ENCODE assay signal across 13 cellular contexts in the genomic region with DNA sequence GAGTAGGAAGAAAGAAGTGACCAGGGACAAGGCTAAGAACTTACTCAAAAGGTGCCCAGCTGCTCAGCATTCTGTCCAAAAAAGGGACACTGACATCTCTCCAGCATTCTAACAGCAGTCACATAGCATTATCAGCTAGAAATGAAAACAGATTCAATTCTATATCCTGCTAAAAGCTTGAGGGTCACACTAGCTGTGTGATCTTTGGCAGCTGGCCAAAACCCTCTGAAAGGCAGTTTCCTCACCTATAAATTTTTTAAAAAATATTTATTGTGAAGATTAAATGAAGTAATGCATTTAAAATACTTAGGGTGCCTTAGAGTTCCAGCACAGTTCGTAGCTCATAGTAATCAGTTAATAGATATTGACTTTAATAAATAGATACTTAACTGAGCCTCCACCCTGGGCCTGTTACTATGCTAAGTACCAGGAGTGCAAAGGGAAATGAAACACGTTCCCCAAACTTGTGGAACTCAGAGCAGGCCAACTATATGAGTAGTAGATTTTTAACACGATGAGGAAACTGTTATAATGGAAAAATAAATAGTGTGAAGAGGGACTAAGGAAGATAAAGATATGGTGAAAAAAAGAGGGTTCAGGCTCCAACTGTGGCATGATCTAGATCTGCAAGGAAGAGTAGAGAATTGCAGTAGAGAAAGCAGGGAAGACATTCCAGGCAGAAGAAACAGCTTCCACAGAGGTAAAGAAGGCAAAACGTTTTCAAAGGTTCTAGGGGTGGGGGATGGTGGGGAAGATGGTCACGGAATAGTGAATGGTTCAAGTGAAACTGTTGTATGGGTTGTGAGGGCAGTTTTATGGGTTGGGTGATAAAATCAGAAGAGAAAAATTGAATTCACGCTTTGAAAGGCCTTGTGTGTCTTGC. TPM values are rescaled to one million over a fixed set of nuclear protein-coding genes. Genes with fewer than 3 reads are reported as not detected.
DNase-seq lines count a peak whose midpoint lies in the region; ATAC-seq, FAIRE-seq and TF ChIP-seq lines count a peak whose summit lies in the region.
"Had no signal": no experiment of that assay in that cellular context is flagged by ENCODE, and none has a peak within 500 bp of the region (broad histone marks: within the 10 kb centered on the region; RNA-seq: fewer than 3 reads in every experiment).

No MANE protein-coding gene starts in this region.

- POLR2A ChIA-PET in PC-9 (lab: Charles Lee; ENCODE audit: unreplicated experiment), result no interaction called here

- H3K4me2 ChIP-seq in Karpas-422 (ENCODE audit: low read depth, low read length, poor library complexity, severe bottlenecking) (peak overlapping the region; percentile 45), osteoblast (ENCODE audit: insufficient read depth, low read length) (no peak overlapping the region), PC-9 (no peak overlapping the region)

- H3K79me2 ChIP-seq in Karpas-422 (ENCODE audit: low read length), result no peaks in the 10 kb centered on the region
- H3K79me2 ChIP-seq in osteoblast (ENCODE audit: insufficient read depth, low read length), result no peaks in the 10 kb centered on the region
- H3K79me2 ChIP-seq in PC-9 (ENCODE audit: low read depth), result no peaks in the 10 kb centered on the region

- no peak overlapping the region for H3K27ac ChIP-seq in Karpas-422 (ENCODE audit: low read length)
- H3K27ac ChIP-seq in osteoblast (ENCODE audit: low read depth, low read length), result no peak overlapping the region
- no peak overlapping the region for H3K27ac ChIP-seq in PC-9

- no peak for TF ChIP-seq CTCF in GM12865 (IDR thresholded peaks at IDR 0.05; ENCODE audit: insufficient read depth, low read depth, low read length, missing control alignments)
- TF ChIP-seq CTCF in bronchial epithelial cell (IDR thresholded peaks at IDR 0.05; ENCODE audit: insufficient read depth, low read length, severe bottlenecking), result no peak
- TF ChIP-seq CTCF in osteoblast (IDR thresholded peaks at IDR 0.05; ENCODE audit: extremely low read depth, low read depth, low read length), result no peak
- TF ChIP-seq CTCF in PC-9 (conservative IDR thresholded peaks at IDR 0.05), result no peak

- DNase-seq in GM12865 (ENCODE audit: low read depth), result peak; percentile 40
- DNase-seq in Karpas-422, result no peak
- DNase-seq in bronchial epithelial cell (ENCODE audit: low read depth), result no peak
- DNase-seq in osteoblast (ENCODE audit: insufficient read length, low spot score, missing footprints), result no peak
- DNase-seq in germinal center (ENCODE audit: low spot score), result no peak
- DNase-seq in PC-9, result no peak
- DNase-seq: activated CD4-positive, CD25-positive, alpha-beta regulatory T cell; hypothalamus; NCI-H1092 treated with DMSO at 0.1 percent for 48 hours had no signal

- H3K36me3 ChIP-seq in Karpas-422 (ENCODE audit: insufficient read depth, low read length), result no peaks in the 10 kb centered on the region
- no peaks in the 10 kb centered on the region for H3K36me3 ChIP-seq in bronchial epithelial cell (ENCODE audit: control insufficient read depth, insufficient read depth, low read length)
- H3K36me3 ChIP-seq in osteoblast (ENCODE audit: insufficient read depth, low read length), result no peaks in the 10 kb centered on the region
- H3K36me3 ChIP-seq in PC-9 (ENCODE audit: low read depth), result no peaks in the 10 kb centered on the region

- H3K27me3 ChIP-seq in Karpas-422 (ENCODE audit: low read length) (no peaks in the 10 kb centered on the region), bronchial epithelial cell (ENCODE audit: control insufficient read depth, insufficient read depth, low read length) (no peaks in the 10 kb centered on the region), osteoblast (ENCODE audit: insufficient read depth, low read length) (no peaks in the 10 kb centered on the region), PC-9 (ENCODE audit: insufficient read depth, low read depth) (no peaks in the 10 kb centered on the region)

- CTCF ChIA-PET in PC-9 (lab: Charles Lee), result no interaction called here

- BruUV-seq in PC-9 (replicated peaks; lab: Mats Ljungman, UMichigan), result no TSS peak

- peak overlapping the region; percentile 49 for H3K4me3 ChIP-seq in GM12865 (ENCODE audit: low read depth, low read length)
- peak overlapping the region; percentile 22 for H3K4me3 ChIP-seq in Karpas-422 (ENCODE audit: low read length)
- no peak overlapping the region for H3K4me3 ChIP-seq in bronchial epithelial cell (ENCODE audit: low read depth, low read length)
- no peak overlapping the region for H3K4me3 ChIP-seq in osteoblast (ENCODE audit: insufficient read depth, low read length)
- H3K4me3 ChIP-seq in PC-9, result no peak overlapping the region

- ATAC-seq in GM19324 (IDR thresholded peaks at IDR 0.05; ENCODE audit: low FRiP score, unreplicated experiment), result peak; percentile 13
- ATAC-seq in HG03521 (IDR thresholded peaks at IDR 0.05; ENCODE audit: unreplicated experiment), result no peak

- intact Hi-C loops in PC-9 (cut with micrococcal nuclease; ENCODE audit: unreplicated experiment), result no loop called here

- peak; percentile 28 for FAIRE-seq in bronchial epithelial cell (lab: Jason Lieb, UNC)
- FAIRE-seq: G401.6, RCC 7860 had no signal

- no peaks in the 10 kb centered on the region for H3F3A ChIP-seq in PC-9 (ENCODE audit: insufficient read depth, low read depth)

- H4K20me1 ChIP-seq in Karpas-422 (ENCODE audit: insufficient read depth, low read depth, low read length) (no peaks in the 10 kb centered on the region), osteoblast (ENCODE audit: insufficient read depth, low read length) (no peaks in the 10 kb centered on the region), PC-9 (ENCODE audit: insufficient read depth) (no peaks in the 10 kb centered on the region)

- H3K9me2 ChIP-seq in Karpas-422 (replicated peaks; ENCODE audit: insufficient read depth, low read length) (no peaks in the 10 kb centered on the region), PC-9 (ENCODE audit: insufficient read depth) (no peaks in the 10 kb centered on the region)

- H2AFZ ChIP-seq in Karpas-422 (ENCODE audit: low read length) (no peak overlapping the region), osteoblast (ENCODE audit: low read length) (no peak overlapping the region), PC-9 (no peak overlapping the region)

- no peak overlapping the region for H3K9ac ChIP-seq in Karpas-422 (ENCODE audit: low read length)

- H3K9me3 ChIP-seq in Karpas-422 (ENCODE audit: low read length) (no peaks in the 10 kb centered on the region), osteoblast (ENCODE audit: low read depth, low read length) (no peaks in the 10 kb centered on the region), PC-9 (ENCODE audit: insufficient read depth, low read depth) (no peaks in the 10 kb centered on the region)

- H3K4me1 ChIP-seq in Karpas-422 (ENCODE audit: low read length) (peaks cover 45% of the 10 kb centered on the region), osteoblast (ENCODE audit: insufficient read depth, low read length) (no peaks in the 10 kb centered on the region), PC-9 (replicated peaks; ENCODE audit: insufficient read depth) (no peaks in the 10 kb centered on the region)

RNA-seq across cellular contexts. Expression of a gene that starts 11.4 kb away (rescaled TPM):
- total RNA-seq in Karpas-422 (2014; rRNA removed; shearing (Covaris generic); ENCODE audit: low replicate concordance), result 8.5 and 24.4 TPM in 2 replicates
- total RNA-seq in bronchial epithelial cell (0.26 TPM in 1 of 2 replicates, not detected in the other), osteoblast (0.29 TPM in 1 of 2 replicates, not detected in the other), PC-9 (2021) (not detected in 2 replicates)

RNA-seq across cellular contexts. Expression of a gene that starts 44.5 kb away (rescaled TPM):
- total RNA-seq in Karpas-422 (2014; rRNA removed; shearing (Covaris generic); ENCODE audit: low replicate concordance), result 0.52 and 0.76 TPM in 2 replicates
- total RNA-seq in bronchial epithelial cell (1.6 and 6.0 TPM in 2 replicates), osteoblast (not detected in 2 replicates), PC-9 (2021) (4.2 and 5.1 TPM in 2 replicates)

Comparison
In these comparisons a context has a peak if more than half of its experiments do, and no peak if none do; other contexts are left out.
1. H3K4me3 ChIP-seq: peak in GM12865 (single experiment) and Karpas-422 (single experiment); none in bronchial epithelial cell (single experiment), osteoblast (single experiment) and PC-9 (single experiment).